ENCODE assay signal across 28 cellular contexts in genomic region chr15:39338251-39338650, GRCh38.
"Had no signal": no experiment of that assay in that cellular context is flagged by ENCODE, and none has a peak within 500 bp of the region (broad histone marks: within the 10 kb centered on the region; RNA-seq: fewer than 3 reads in every experiment).

No MANE protein-coding gene starts in this region.

- H3K4me2 ChIP-seq: KMS-11, SK-N-SH had no signal

- H3K27ac Mint-ChIP-seq: activated CD4-positive, alpha-beta T cell treated with anti-CD3 and anti-CD28 coated beads, Interleukin-2, amount 10 ng/mL, durations not matched to agents 24 days and 14 days; activated CD8-positive, alpha-beta T cell treated with anti-CD3 and anti-CD28 coated beads for 36 hours; activated naive CD4-positive, alpha-beta T cell treated with anti-CD3 and anti-CD28 coated beads, Interleukin-2, amount 50 U/mL, for 72 hours; activated T-cell treated with anti-CD3 and anti-CD28 coated beads, Interleukin-2, amount 50 U/mL, for 72 hours; activated T-helper 17 cell treated with anti-CD3 and anti-CD28 coated beads, Interleukin-2, amount 50 U/mL, for 72 hours; T-helper 1 cell treated with Interleukin-12 subunit alpha and Interleukin-12 subunit beta and Interleukin-4 antibody, amounts not matched to agents 30 μg/mL and 1 μg/mL, for 36 hours; T-helper 2 cell treated with Interferon-gamma antibody and Interleukin-4, amounts not matched to agents 5 μg/mL and 100 μg/mL, for 36 hours had no signal

- H3K9ac ChIP-seq: KMS-11, SK-N-SH had no signal

- H3K9me3 Mint-ChIP-seq: activated CD4-positive, alpha-beta T cell treated with anti-CD3 and anti-CD28 coated beads, Interleukin-2, amount 10 ng/mL, durations not matched to agents 24 days and 14 days; activated CD8-positive, alpha-beta T cell treated with anti-CD3 and anti-CD28 coated beads for 36 hours; activated T-cell treated with anti-CD3 and anti-CD28 coated beads, Interleukin-2, amount 50 U/mL, for 72 hours; activated T-helper 17 cell treated with anti-CD3 and anti-CD28 coated beads, Interleukin-2, amount 50 U/mL, for 72 hours; T-helper 1 cell treated with Interleukin-12 subunit alpha and Interleukin-12 subunit beta and Interleukin-4 antibody, amounts not matched to agents 30 μg/mL and 1 μg/mL, for 36 hours; T-helper 2 cell treated with Interferon-gamma antibody and Interleukin-4, amounts not matched to agents 5 μg/mL and 100 μg/mL, for 36 hours had no signal

- ATAC-seq: activated CD8-positive, alpha-beta T cell treated with anti-CD3 and anti-CD28 coated beads for 36 hours; activated naive CD4-positive, alpha-beta T cell treated with anti-CD3 and anti-CD28 coated beads, Interleukin-2, amount 50 U/mL, for 72 hours; activated T-cell treated with anti-CD3 and anti-CD28 coated beads, Interleukin-2, amount 50 U/mL, for 72 hours; activated T-helper 17 cell treated with anti-CD3 and anti-CD28 coated beads, Interleukin-2, amount 50 U/mL, for 72 hours; body of pancreas; Panc1 had no signal

- DNase-seq: activated CD4-positive, alpha-beta T cell treated with anti-CD3 and anti-CD28 coated beads, Interleukin-2, amount 10 ng/mL, durations not matched to agents 24 days and 14 days; activated CD4-positive, alpha-beta T cell treated with anti-CD3 and anti-CD28 coated beads, Interleukin-2, amount 50 U/mL, for 4 hours; activated CD8-positive, alpha-beta T cell treated with anti-CD3 and anti-CD28 coated beads for 36 hours; activated gamma-delta T cell; activated naive CD4-positive, alpha-beta T cell treated with Interleukin-2 at 50 U/mL for 16 hours; activated T-cell treated with anti-CD3 and anti-CD28 coated beads, Interleukin-2, amount 50 U/mL, for 1 hour; activated T-cell treated with anti-CD3 and anti-CD28 coated beads, Interleukin-2, amount 50 U/mL, for 72 hours; adrenal gland; body of pancreas; NCI-H1048; NCI-H1105 treated with DMSO at 0.1 percent for 48 hours; NCI-H1436; NCI-H187 treated with DMSO at 0.1 percent for 48 hours; NCI-H2081; NCI-H2171 treated with DMSO at 0.1 percent for 48 hours; NCI-H345; NCI-H524 treated with DMSO at 0.1 percent for 48 hours; RPMI8226; SHP77 treated with DMSO at 0.1 percent for 48 hours; SK-N-SH had no signal

- H3K27ac ChIP-seq: adrenal gland, body of pancreas, breast epithelium, KMS-11, SJSA1 had no signal

- H3K27me3 ChIP-seq: adrenal gland, body of pancreas, breast epithelium, SJSA1 had no signal

- H3K9me3 ChIP-seq: body of pancreas, SJSA1, SK-N-SH had no signal

- H3K4me3 ChIP-seq: adrenal gland, body of pancreas, breast epithelium, SJSA1 had no signal

- H3K36me3 Mint-ChIP-seq: activated naive CD4-positive, alpha-beta T cell treated with anti-CD3 and anti-CD28 coated beads, Interleukin-2, amount 50 U/mL, for 72 hours had no signal

- H3K4me1 Mint-ChIP-seq: activated CD4-positive, alpha-beta T cell treated with anti-CD3 and anti-CD28 coated beads, Interleukin-2, amount 10 ng/mL, durations not matched to agents 24 days and 14 days; activated T-helper 17 cell treated with anti-CD3 and anti-CD28 coated beads, Interleukin-2, amount 50 U/mL, for 72 hours had no signal

- H3K4me1 ChIP-seq: adrenal gland, body of pancreas, breast epithelium, SJSA1 had no signal

- H3K4me3 Mint-ChIP-seq: activated CD4-positive, alpha-beta T cell treated with anti-CD3 and anti-CD28 coated beads, Interleukin-2, amount 10 ng/mL, durations not matched to agents 24 days and 14 days; activated CD8-positive, alpha-beta T cell treated with anti-CD3 and anti-CD28 coated beads for 36 hours; activated T-cell treated with anti-CD3 and anti-CD28 coated beads, Interleukin-2, amount 50 U/mL, for 72 hours; activated T-helper 17 cell treated with anti-CD3 and anti-CD28 coated beads, Interleukin-2, amount 50 U/mL, for 72 hours; T-helper 1 cell treated with Interleukin-12 subunit alpha and Interleukin-12 subunit beta and Interleukin-4 antibody, amounts not matched to agents 30 μg/mL and 1 μg/mL, for 36 hours; T-helper 2 cell treated with Interferon-gamma antibody and Interleukin-4, amounts not matched to agents 5 μg/mL and 100 μg/mL, for 36 hours had no signal

- H3K27me3 Mint-ChIP-seq: activated CD4-positive, alpha-beta T cell treated with anti-CD3 and anti-CD28 coated beads, Interleukin-2, amount 10 ng/mL, durations not matched to agents 24 days and 14 days had no signal

- H3K9me2 ChIP-seq: SK-N-SH had no signal

- H3K36me3 ChIP-seq: adrenal gland, breast epithelium, SJSA1 had no signal
